ENCODE assay signal across 8 cellular contexts in the genomic region with DNA sequence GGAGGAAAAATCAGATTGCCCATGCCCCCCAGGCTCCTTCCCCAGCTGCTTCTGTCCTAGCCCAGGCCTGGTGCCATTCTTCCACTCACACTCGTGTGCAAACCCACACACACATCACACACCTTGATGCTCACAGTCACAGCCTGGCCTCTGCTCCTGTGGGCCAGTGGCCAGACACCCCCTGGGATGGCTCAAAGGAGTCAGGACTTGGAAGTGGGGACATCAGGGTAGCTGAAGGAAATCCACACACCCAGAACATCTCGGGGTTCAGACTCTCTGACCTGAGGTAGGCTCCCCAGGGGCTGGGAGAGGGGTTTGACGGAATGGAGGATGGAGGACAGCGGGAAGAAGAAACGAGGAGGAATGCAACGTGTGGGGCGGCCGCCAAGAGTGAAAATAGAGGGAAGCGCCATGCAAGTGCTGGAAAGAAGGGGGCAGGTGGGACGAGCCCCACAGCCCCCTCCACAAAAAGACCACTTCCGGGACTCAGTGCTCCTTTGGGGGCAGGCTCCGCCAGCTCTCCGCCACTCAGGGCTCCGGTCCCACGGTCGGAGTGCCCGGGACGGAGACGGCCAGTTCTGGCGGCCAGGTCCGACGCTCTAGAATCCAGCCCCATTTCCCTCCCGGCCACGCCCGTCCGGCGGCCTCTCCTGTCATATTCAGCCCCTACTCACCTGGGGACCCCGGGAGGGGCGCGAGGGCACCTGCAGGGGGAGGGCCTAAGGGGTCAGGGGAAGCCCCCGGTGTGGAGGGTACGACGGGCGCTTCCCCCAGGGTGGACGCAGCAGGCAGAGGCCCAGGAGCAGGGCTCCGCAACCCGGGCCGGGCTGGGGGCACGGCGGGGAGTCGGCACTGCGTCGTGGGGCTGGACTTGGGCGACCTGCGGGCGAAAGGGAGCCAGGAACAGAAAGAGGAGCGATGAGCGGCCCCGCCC. TPM values are rescaled to one million over a fixed set of nuclear protein-coding genes. Genes with fewer than 3 reads are reported as not detected.
DNase-seq lines count a peak whose midpoint lies in the region; ATAC-seq, FAIRE-seq and TF ChIP-seq lines count a peak whose summit lies in the region.
"Not testable (repeated sequence)": the region's sequence is repeated elsewhere in the genome, so short reads cannot be mapped to it uniquely, and the experiment has no call there.

No MANE protein-coding gene starts in this region.

- H3K4me1 Mint-ChIP-seq in activated naive CD4-positive, alpha-beta T cell treated with anti-CD3 and anti-CD28 coated beads, Interleukin-2, amount 10 ng/mL, durations not matched to agents 7 days and 5 days: peaks cover 16% of the 10 kb centered on the region

- H3K4me3 Mint-ChIP-seq in activated naive CD4-positive, alpha-beta T cell treated with anti-CD3 and anti-CD28 coated beads, Interleukin-2, amount 10 ng/mL, durations not matched to agents 7 days and 5 days: peak overlapping the region; percentile 76

- H3K4me3 ChIP-seq in A549 (peak overlapping the region; percentile 87), OCI-LY7 (ENCODE audit: low read depth, low read length, poor library complexity, severe bottlenecking) (peak overlapping the region; percentile 72), epithelial cell of proximal tubule (ENCODE audit: low read depth, low read length) (peak overlapping the region; percentile 75), HepG2 (replicated peaks in 1 of 3; ENCODE audit: insufficient read depth in 1 of 3, low read depth in 2 of 3, low read length in 3 of 3) (peak overlapping the region; percentile 66 to 85 (median 83)), prostate gland (peak overlapping the region; percentile 73)

- 25% methylated on average over 29 of the region's 49 CpGs for WGBS in A549 (ENCODE audit: missing lambda C conversion rate)
- 6% methylated on average over 26 of the region's 49 CpGs for WGBS in HepG2 (ENCODE audit: low lambda C conversion rate)
- 2% methylated on average over 42 of the region's 49 CpGs for WGBS in prostate gland

- H4K20me1 ChIP-seq in OCI-LY7 (ENCODE audit: insufficient read depth, low read length); HepG2 (ENCODE audit: insufficient read depth, low read length): not testable (repeated sequence)

- intact Hi-C loops in OCI-LY7 (cut with micrococcal nuclease; ENCODE audit: unreplicated experiment); HepG2 (cut with micrococcal nuclease; ENCODE audit: unreplicated experiment): not testable (repeated sequence)
- intact Hi-C loops in prostate gland (cut with DNase I): loop anchor here (5.0 kb wide), 1 partner anchor 96 kb away; a partner anchor contains a TSS

- not testable (repeated sequence) for H3K27me3 ChIP-seq in HepG2 (ENCODE audit: control insufficient read depth in 1 of 2, insufficient read depth in 2 of 2, low read length in 2 of 2); prostate gland (replicated peaks; ENCODE audit: insufficient read depth)

- H3K4me1 ChIP-seq in A549; OCI-LY7 (ENCODE audit: insufficient read depth, low read length, poor library complexity, severe bottlenecking); prostate gland (replicated peaks): not testable (repeated sequence)
- H3K4me1 ChIP-seq in HepG2 (ENCODE audit: insufficient read depth, low read length): peaks cover 13% of the 10 kb centered on the region

- POLR2A ChIA-PET in A549 (lab: Yijun Ruan, JAX): interaction anchor here (0.5 to 1.6 kb wide), 11 partner anchors 11 to 370 kb away, joined by 3 to 9 read pairs (median 3); a partner anchor contains a TSS
- POLR2A ChIA-PET in OCI-LY7 (lab: Charles Lee): interaction anchor here (0.6 to 1.0 kb wide), 4 partner anchors 319 to 1315 kb away, joined by 3 read pairs; no protein-coding TSS in a partner anchor
- POLR2A ChIA-PET in HepG2 (lab: Yijun Ruan, JAX): interaction anchor here (0.8 to 1.1 kb wide), 5 partner anchors 14 to 286 kb away, joined by 3 to 4 read pairs (median 3); a partner anchor contains a TSS

- H3K36me3 Mint-ChIP-seq in activated naive CD4-positive, alpha-beta T cell treated with anti-CD3 and anti-CD28 coated beads, Interleukin-2, amount 10 ng/mL, durations not matched to agents 7 days and 5 days: not testable (repeated sequence)

- not testable (repeated sequence) for H3K9me3 ChIP-seq in A549; OCI-LY7 (ENCODE audit: low read length); HepG2 (ENCODE audit: low read length); prostate gland

- H3K79me2 ChIP-seq in OCI-LY7 (ENCODE audit: insufficient read depth, low read depth, low read length); HepG2 (ENCODE audit: insufficient read depth, low read length): not testable (repeated sequence)

- peak overlapping the region; percentile 81 to 94 for H3K27ac ChIP-seq in A549
- H3K27ac ChIP-seq in OCI-LY7 (ENCODE audit: low read depth, low read length, poor library complexity, severe bottlenecking); HepG2 (ENCODE audit: extremely low read length, insufficient read depth, low read length): not testable (repeated sequence)
- peak overlapping the region; percentile 69 to 72 for H3K27ac ChIP-seq in prostate gland

- not testable (repeated sequence) for H3K9me3 Mint-ChIP-seq in activated naive CD4-positive, alpha-beta T cell treated with anti-CD3 and anti-CD28 coated beads, Interleukin-2, amount 10 ng/mL, durations not matched to agents 7 days and 5 days

- H3K27ac Mint-ChIP-seq in activated naive CD4-positive, alpha-beta T cell treated with anti-CD3 and anti-CD28 coated beads, Interleukin-2, amount 10 ng/mL, durations not matched to agents 7 days and 5 days: not testable (repeated sequence)

- peak overlapping the region; percentile 62; the same call in 1 of the 2 replicates for H3K9ac ChIP-seq in HepG2 (ENCODE audit: insufficient read depth, low read depth, low read length)

- ATAC-seq in A549 (peak; percentile 33 to 49), GM18868 (IDR thresholded peaks at IDR 0.05; ENCODE audit: unreplicated experiment) (peak; percentile 22), HG02852 (IDR thresholded peaks at IDR 0.05; ENCODE audit: unreplicated experiment) (peak; percentile 23), HepG2 (peak; percentile 42)

- in situ Hi-C loops in HepG2 (cut with HindIII; ENCODE audit: extremely low pct_ligation_motif_present, low pct_unique_long_range_greater_than_20kb): not testable (repeated sequence)

- not testable (repeated sequence) for FAIRE-seq in A549 (lab: Jason Lieb, UNC); HepG2 (lab: Jason Lieb, UNC)

- CTCF ChIA-PET in A549 (lab: Yijun Ruan, JAX): interaction anchor here (1.1 to 22.9 kb wide), 7 partner anchors 10 to 67 kb away, joined by 3 to 350 read pairs (median 7); a partner anchor contains a TSS
- CTCF ChIA-PET in OCI-LY7 (lab: Charles Lee; ENCODE audit: unreplicated experiment); HepG2 (lab: Yijun Ruan, JAX; ENCODE audit: low intra/inter-chr PET ratio, low total read pairs): not testable (repeated sequence)
- CTCF ChIA-PET in activated naive CD4-positive, alpha-beta T cell treated with anti-CD3 and anti-CD28 coated beads, Interleukin-2, amount 10 ng/mL, durations not matched to agents 7 days and 5 days (lab: Charles Lee): interaction anchor here (1.4 to 1.6 kb wide), 2 partner anchors 8 to 10 kb away, joined by 3 to 5 read pairs; no protein-coding TSS in a partner anchor

- TF ChIP-seq CTCF in A549 (IDR thresholded peaks at IDR 0.05); OCI-LY7 (conservative IDR thresholded peaks at IDR 0.05; ENCODE audit: low read length); epithelial cell of proximal tubule (conservative IDR thresholded peaks at IDR 0.05; ENCODE audit: low read depth, low read length); HepG2 (CRISPR knock-in tag; IDR thresholded peaks at IDR 0.05); prostate gland (IDR thresholded peaks at IDR 0.05): not testable (repeated sequence)

- H2AFZ ChIP-seq in OCI-LY7 (ENCODE audit: low read length): peak overlapping the region; percentile 96
- H2AFZ ChIP-seq in HepG2 (ENCODE audit: low read length): not testable (repeated sequence)

- not testable (repeated sequence) for H3K9me2 ChIP-seq in OCI-LY7 (ENCODE audit: insufficient read depth, low read length)

- not testable (repeated sequence) for H3K36me3 ChIP-seq in OCI-LY7 (ENCODE audit: insufficient read depth, low read length); HepG2 (replicated peaks in 1 of 2; ENCODE audit: control insufficient read depth in 1 of 2, insufficient read depth in 2 of 2, low read length in 2 of 2); prostate gland

- H3K4me2 ChIP-seq in A549 (peak overlapping the region; percentile 100), OCI-LY7 (ENCODE audit: low read length) (peak overlapping the region; percentile 93), HepG2 (ENCODE audit: low read depth, low read length) (peak overlapping the region; percentile 87)

- H3K27me3 Mint-ChIP-seq in activated naive CD4-positive, alpha-beta T cell treated with anti-CD3 and anti-CD28 coated beads, Interleukin-2, amount 10 ng/mL, durations not matched to agents 7 days and 5 days: peaks cover 65% of the 10 kb centered on the region

- not testable (repeated sequence) for BruUV-seq in OCI-LY7 (replicated peaks; lab: Mats Ljungman, UMichigan); HepG2 (replicated peaks; lab: Mats Ljungman, UMichigan)

- not testable (repeated sequence) for TF ChIP-seq EP300 in A549 (IDR thresholded peaks at IDR 0.05); HepG2 (IDR thresholded peaks at IDR 0.05; ENCODE audit: low read depth in 2 of 2, low read length in 2 of 2); HepG2 (CRISPR knock-in tag; IDR thresholded peaks at IDR 0.05; ENCODE audit: borderline replicate concordance)

- DNase-seq in A549 (ENCODE audit: low read depth in 1 of 2, low spot score in 1 of 2); OCI-LY7 (ENCODE audit: low spot score); activated naive CD4-positive, alpha-beta T cell treated with anti-CD3 and anti-CD28 coated beads, Interleukin-2, amount 10 ng/mL, durations not matched to agents 7 days and 5 days; epithelial cell of proximal tubule (ENCODE audit: low read depth); HepG2 (ENCODE audit: low spot score); prostate gland (ENCODE audit: low spot score): not testable (repeated sequence)

- TF ChIP-seq POLR2A in A549 (IDR thresholded peaks at IDR 0.05; ENCODE audit: low read length): 0 out of 2 replicates have a peak, but pooled peaks have one; percentile 8
- TF ChIP-seq POLR2A in HepG2 (IDR thresholded peaks at IDR 0.05; ENCODE audit: insufficient read depth in 1 of 2, low read depth in 2 of 2, low read length in 2 of 2): peak in 1 of 2 experiments; percentile 62; a peak in 2 of 4 replicates
- TF ChIP-seq POLR2A in prostate gland (IDR thresholded peaks at IDR 0.05): peak; percentile 70

- TF ChIP-seq RAD21 in A549 (conservative IDR thresholded peaks at IDR 0.05 in 1 of 2, IDR thresholded peaks at IDR 0.05 in 1 of 2); HepG2 (CRISPR knock-in tag; IDR thresholded peaks at IDR 0.05): not testable (repeated sequence)

RNA-seq across cellular contexts. Expression of a gene that starts 25.3 kb away (rescaled TPM):
- polyA plus RNA-seq in A549 (2011; rRNA removed): 0.01 TPM in 2 replicates
- polyA plus RNA-seq in A549 (2012; cell fraction: cytosol; rRNA removed): 0.01 and 0.03 TPM in 2 replicates
- polyA plus RNA-seq in A549 (2012; cell fraction: nucleus; rRNA removed): 0.05 and 0.12 TPM in 2 replicates
- 0.01 to 0.06 TPM (median 0.04 TPM) in 3 replicates for polyA plus RNA-seq in A549 (2017; fragmentation: RNase III; extraction: RNeasy Plus Mini Kit Qiagen cat#74134 plus additional on column Dnase treatment)
- not detected in 2 replicates for polyA minus RNA-seq in A549 (2011; rRNA and poly(A)+ RNA removed)
- not detected in 2 replicates for total RNA-seq in OCI-LY7 (2014; rRNA removed; shearing (Covaris generic))
- total RNA-seq in OCI-LY7 (2022): not detected in 2 replicates
- 1.2 and 2.1 TPM in 2 replicates for total RNA-seq in epithelial cell of proximal tubule
- 0.03 and 0.04 TPM in 2 replicates for total RNA-seq in HepG2 (2016; rRNA removed; fragmentation: Illumina TruSeq; extraction: Trizol)
- not detected in 2 replicates for total RNA-seq in HepG2 (2016; cell fraction: cytosol; rRNA removed; fragmentation: Illumina TruSeq; extraction: Trizol; ENCODE audit: low read depth)
- total RNA-seq in HepG2 (2016; cell fraction: insoluble cytoplasmic fraction; rRNA removed; fragmentation: Illumina TruSeq; extraction: Trizol): 0.01 and 0.02 TPM in 2 replicates
- total RNA-seq in HepG2 (2016; cell fraction: membrane; rRNA removed; fragmentation: Illumina TruSeq; extraction: Trizol): not detected in 2 replicates
- total RNA-seq in HepG2 (2016; cell fraction: nucleus; rRNA removed; fragmentation: Illumina TruSeq; extraction: Trizol): 0.06 and 0.09 TPM in 2 replicates
- polyA plus RNA-seq in HepG2 (2011; rRNA removed): 0.01 and 0.03 TPM in 2 replicates
- polyA plus RNA-seq in HepG2 (2011; cell fraction: cytosol; rRNA removed): 0.01 TPM in 2 replicates
- 0.14 and 0.19 TPM in 2 replicates for polyA plus RNA-seq in HepG2 (2011; cell fraction: nucleus; rRNA removed)
- polyA plus RNA-seq in HepG2 (2012): 0.03 and 0.04 TPM in 2 replicates
- polyA plus RNA-seq in HepG2 (2016; cell fraction: cytosol; fragmentation: Illumina TruSeq; extraction: Trizol; ENCODE audit: low read depth): not detected in 2 replicates
- polyA plus RNA-seq in HepG2 (2016; cell fraction: insoluble cytoplasmic fraction; fragmentation: Illumina TruSeq; extraction: Trizol; ENCODE audit: low read depth): not detected in 2 replicates
- not detected in 2 replicates for polyA plus RNA-seq in HepG2 (2016; cell fraction: membrane; fragmentation: Illumina TruSeq; extraction: Trizol; ENCODE audit: low read depth)
- polyA plus RNA-seq in HepG2 (2016; cell fraction: nucleus; fragmentation: Illumina TruSeq; extraction: Trizol; ENCODE audit: insufficient read depth, low read depth): not detected in 2 replicates
- polyA minus RNA-seq in HepG2 (2011; rRNA and poly(A)+ RNA removed; ENCODE audit: low replicate concordance): 0.08 and 24.5 TPM in 2 replicates
- 0.18 TPM in 1 of 2 replicates, not detected in the other for polyA minus RNA-seq in HepG2 (2011; cell fraction: cytosol; rRNA and poly(A)+ RNA removed)
- polyA minus RNA-seq in HepG2 (2011; cell fraction: nucleus; rRNA and poly(A)+ RNA removed): 0.12 and 0.13 TPM in 2 replicates
- 10 to 100 TPM; 14.3 to 29.4 TPM for total RNA-seq in prostate gland
